ENCODE assay signal across 1 cellular context in genomic region chr6:14125346-14125745, GRCh38.
TF ChIP-seq lines count a peak whose summit lies in the region.

No MANE protein-coding gene starts in this region.

TF ChIP-seq in GM12878, 131 proteins besides CTCF, POLR2A, EP300 and RAD21:
- TF ChIP-seq ZNF207 (IDR thresholded peaks at IDR 0.05; ENCODE audit: borderline replicate concordance): no peak
- peak; percentile 34 to 72; a peak in 3 of 4 replicates for TF ChIP-seq BHLHE40 (IDR thresholded peaks at IDR 0.05; ENCODE audit: borderline replicate concordance in 1 of 2, low read depth in 2 of 2, low read length in 1 of 2)
- TF ChIP-seq IKZF2 (IDR thresholded peaks at IDR 0.05): no peak
- no peak for TF ChIP-seq IRF3 (IDR thresholded peaks at IDR 0.05)
- TF ChIP-seq EED (IDR thresholded peaks at IDR 0.05; ENCODE audit: low read depth): no peak
- peak; percentile 77 for TF ChIP-seq RAD51 (IDR thresholded peaks at IDR 0.05)
- no peak for TF ChIP-seq HSF1 (IDR thresholded peaks at IDR 0.05; ENCODE audit: low read depth, low read length)
- no peak for TF ChIP-seq ZBTB33 (IDR thresholded peaks at IDR 0.05)
- 0 out of 2 replicates have a peak, but pooled peaks have one; percentile 34 for TF ChIP-seq POLR2AphosphoS5 (IDR thresholded peaks at IDR 0.05; ENCODE audit: low read length)
- no peak for TF ChIP-seq MYC (IDR thresholded peaks at IDR 0.05; ENCODE audit: insufficient read depth, insufficient read length, insufficient replicate concordance, low read length, severe bottlenecking)
- no peak for TF ChIP-seq BMI1 (IDR thresholded peaks at IDR 0.05; ENCODE audit: borderline replicate concordance)
- no peak for TF ChIP-seq SREBF1 (IDR thresholded peaks at IDR 0.05; ENCODE audit: low read length)
- no peak for TF ChIP-seq RELB (IDR thresholded peaks at IDR 0.05; ENCODE audit: low read depth)
- no peak for TF ChIP-seq ZZZ3 (IDR thresholded peaks at IDR 0.05; ENCODE audit: control insufficient read depth, insufficient read length, low read depth)
- peak; percentile 54 for TF ChIP-seq MEF2B (IDR thresholded peaks at IDR 0.05; ENCODE audit: partially characterized antibody, poor library complexity, severe bottlenecking)
- TF ChIP-seq MTA2 (IDR thresholded peaks at IDR 0.05; ENCODE audit: low read depth): no peak
